ENCODE assay signal across 14 cellular contexts in genomic region chr20:38158701-38159325, GRCh38. TPM values are rescaled to one million over a fixed set of nuclear protein-coding genes. Genes with fewer than 3 reads are reported as not detected.
A peak's percentile ranks its signal among the peaks of the same experiment; 100 is the strongest.
DNase-seq lines count a peak whose midpoint lies in the region; ATAC-seq and TF ChIP-seq lines count a peak whose summit lies in the region.
"Had no signal": no experiment of that assay in that cellular context is flagged by ENCODE, and none has a peak within 500 bp of the region (broad histone marks: within the 10 kb centered on the region; RNA-seq: fewer than 3 reads in every experiment).

No MANE protein-coding gene starts in this region.

- H2BK120ac ChIP-seq in neuronal stem cell (ENCODE audit: low read depth, low read length) = no peak overlapping the region

- ATAC-seq in heart right ventricle (peak; percentile 34 to 84 (median 69)), GM21576 (IDR thresholded peaks at IDR 0.05; ENCODE audit: unreplicated experiment) (no peak), HG02678 (IDR thresholded peaks at IDR 0.05; ENCODE audit: unreplicated experiment) (no peak)
- ATAC-seq: activated CD8-positive, alpha-beta T cell treated with anti-CD3 and anti-CD28 coated beads, Interleukin-2, amount 10 ng/mL, durations not matched to agents 7 days and 5 days had no signal

- H4K20me1 ChIP-seq in BLaER1 = no peaks in the 10 kb centered on the region

- no peaks in the 10 kb centered on the region for H3K79me1 ChIP-seq in neuronal stem cell (ENCODE audit: low read depth, low read length)

- TF ChIP-seq POLR2A in lower leg skin (IDR thresholded peaks at IDR 0.05) = no peak

- H2BK5ac ChIP-seq in neuronal stem cell (ENCODE audit: low read length) = no peak overlapping the region

- H2AK5ac ChIP-seq in neuronal stem cell (ENCODE audit: low read depth, low read length) = peak overlapping the region; percentile 24

- no peaks in the 10 kb centered on the region for H3K36me3 ChIP-seq in BLaER1
- H3K36me3 ChIP-seq in ascending aorta = peaks cover 21 to 25% of the 10 kb centered on the region in 2 donors
- peaks cover 0 to 76% (median 34%) of the 10 kb centered on the region in 9 donors for H3K36me3 ChIP-seq in heart right ventricle
- no peaks in the 10 kb centered on the region for H3K36me3 ChIP-seq in neuronal stem cell (replicated peaks in 1 of 2; ENCODE audit: control insufficient read depth in 2 of 2, insufficient read depth in 2 of 2, low read length in 2 of 2)

- TF ChIP-seq CTCF in ascending aorta (IDR thresholded peaks at IDR 0.05) (no peak), heart right ventricle (IDR thresholded peaks at IDR 0.05) (no peak), lower leg skin (IDR thresholded peaks at IDR 0.05) (no peak)

- H3K4me1 ChIP-seq in BLaER1 (peaks cover 50% of the 10 kb centered on the region), ascending aorta (peaks cover 4 to 31% of the 10 kb centered on the region in 2 donors), heart right ventricle (peaks cover 53 to 100% (median 92%) of the 10 kb centered on the region in 9 donors), neuronal stem cell (ENCODE audit: control insufficient read depth in 2 of 2, insufficient read depth in 1 of 2, low read depth in 1 of 2, low read length in 2 of 2) (peaks cover 4 to 16% of the 10 kb centered on the region in 2 donors)

- no peak overlapping the region for H4K91ac ChIP-seq in neuronal stem cell (ENCODE audit: low read depth, low read length, poor library complexity)

- 29 to 35% methylated on average over 14 of the region's 14 CpGs for WGBS in heart right ventricle, 2 donors
- WGBS in neuronal stem cell (ENCODE audit: extremely low coverage in 2 of 2, insufficient read length in 2 of 2, insufficient replicate concordance in 1 of 2), 2 donors = no CpG with 5 or more reads among the region's 14 CpGs
- WGBS in lower leg skin, 2 donors = 82 to 87% methylated on average over 14 of the region's 14 CpGs

- H2BK12ac ChIP-seq in neuronal stem cell (ENCODE audit: low read length) = no peak overlapping the region

- H3K4me3 ChIP-seq in BLaER1 = no peak overlapping the region
- H3K4me3 ChIP-seq in ascending aorta = no peak overlapping the region
- H3K4me3 ChIP-seq in heart right ventricle = peak overlapping the region in 2 of 10 donors; percentile 6 to 19
- H3K4me3 ChIP-seq in neuronal stem cell (ENCODE audit: low read length in 2 of 2) = no peak overlapping the region
- H3K4me3 ChIP-seq in lower leg skin (ENCODE audit: low read depth, poor library complexity, severe bottlenecking) = no peak overlapping the region
- H3K4me3 ChIP-seq: MG63, testis had no signal

- H3K4me2 ChIP-seq in BLaER1 (peak overlapping the region; percentile 76; the same call in 1 of the 2 replicates), neuronal stem cell (ENCODE audit: insufficient read depth, low read length, poor library complexity, severe bottlenecking) (no peak overlapping the region)

- no peak overlapping the region for H3K4ac ChIP-seq in neuronal stem cell (ENCODE audit: low read length)

- DNase-seq in ascending aorta (ENCODE audit: low spot score in 2 of 2) (peak in 1 of 2 donors; percentile 72), heart right ventricle (peak; percentile 52 to 75), neuronal stem cell (ENCODE audit: low spot score) (no peak), lower leg skin (ENCODE audit: low spot score in 2 of 2) (no peak), SHP77 treated with DMSO at 0.1 percent for 48 hours (lab: John Stamatoyannopoulos, UW) (no peak)
- DNase-seq: activated CD8-positive, alpha-beta T cell treated with anti-CD3 and anti-CD28 coated beads, Interleukin-2, amount 10 ng/mL, durations not matched to agents 7 days and 5 days; activated naive CD4-positive, alpha-beta T cell treated with anti-CD3 and anti-CD28 coated beads, Interleukin-2, amount 10 ng/mL, durations not matched to agents 7 days and 5 days; MG63; retina; T-helper 9 cell; testis had no signal

- peak overlapping the region; percentile 68 for H3K18ac ChIP-seq in neuronal stem cell (ENCODE audit: low read length)

- no peak overlapping the region for H3K9ac ChIP-seq in BLaER1
- no peak overlapping the region for H3K9ac ChIP-seq in neuronal stem cell (ENCODE audit: low read depth, low read length, poor library complexity)

- H4K8ac ChIP-seq in neuronal stem cell (ENCODE audit: low read depth, low read length) = no peak overlapping the region

- no peaks in the 10 kb centered on the region for H3K27me3 ChIP-seq in BLaER1
- no peaks in the 10 kb centered on the region for H3K27me3 ChIP-seq in ascending aorta
- H3K27me3 ChIP-seq in heart right ventricle = no peaks in the 10 kb centered on the region
- H3K27me3 ChIP-seq in neuronal stem cell (ENCODE audit: control insufficient read depth in 3 of 3, insufficient read depth in 3 of 3, low read depth in 1 of 3, low read length in 3 of 3) = peaks cover 0 to 8% (median 0%) of the 10 kb centered on the region in 3 experiments
- H3K27me3 ChIP-seq: MG63, testis had no signal

- no peak overlapping the region for H3K23ac ChIP-seq in neuronal stem cell (ENCODE audit: low read depth, low read length, poor library complexity)

- H3K27ac ChIP-seq in BLaER1 (peak overlapping the region; percentile 38; the same call in 1 of the 2 replicates), ascending aorta (peak overlapping the region; percentile 88 to 89), heart right ventricle (peak overlapping the region; percentile 82 to 96 (median 92)), neuronal stem cell (replicated peaks; ENCODE audit: low read length) (peak overlapping the region; percentile 5)

- H3K14ac ChIP-seq in neuronal stem cell (ENCODE audit: low read length) = no peak overlapping the region

- H3K9me3 ChIP-seq in BLaER1 = no peaks in the 10 kb centered on the region
- H3K9me3 ChIP-seq in ascending aorta = no peaks in the 10 kb centered on the region
- no peaks in the 10 kb centered on the region for H3K9me3 ChIP-seq in heart right ventricle
- H3K9me3 ChIP-seq in neuronal stem cell (replicated peaks in 1 of 2; ENCODE audit: control insufficient read depth in 2 of 2, insufficient read depth in 1 of 2, low read depth in 1 of 2, low read length in 2 of 2) = no peaks in the 10 kb centered on the region
- H3K9me3 ChIP-seq: MG63, testis had no signal

- intact Hi-C loops in ascending aorta (cut with DNase I) (no loop called here), heart right ventricle (cut with DNase I) (no loop called here), lower leg skin (cut with DNase I; ENCODE audit: low total_unique reads) (no loop called here)

- H2BK15ac ChIP-seq in neuronal stem cell (ENCODE audit: low read length) = no peak overlapping the region

- H2AFZ ChIP-seq in neuronal stem cell (ENCODE audit: low read length) = no peak overlapping the region

RNA-seq across cellular contexts. Expression of gene TGM2, which starts 6.3 kb away (rescaled TPM):
- total RNA-seq in ascending aorta = 529 TPM
- 100 to 1,000 TPM; 279 to 993 (median 472) TPM for total RNA-seq in heart right ventricle
- 100 to 1,000 TPM; 146 to 475 TPM for polyA plus RNA-seq in heart right ventricle
- polyA plus RNA-seq in neuronal stem cell (2013, experiment 1 of 2) = 0.46 TPM
- polyA plus RNA-seq in neuronal stem cell (2013, experiment 2 of 2) = 0.39 TPM
- 1 to 10 TPM; 3.7 to 6.2 (median 4.6) TPM for total RNA-seq in lower leg skin

Comparison
In these comparisons a context has a peak if more than half of its experiments do, and no peak if none do; other contexts are left out.
1. H3K27ac ChIP-seq: peak in every context shown above with its lines; median percentile 92 in heart right ventricle; 88 in ascending aorta; 38 in BLaER1; 5 in neuronal stem cell.
2. DNase-seq: peak in heart right ventricle (2 of 2); none in neuronal stem cell (single experiment), lower leg skin (0 of 2) and SHP77 treated with DMSO at 0.1 percent for 48 hours (single experiment).
3. ATAC-seq: peak in heart right ventricle (8 of 8); none in GM21576 (single experiment) and HG02678 (single experiment).
4. RNA of gene TGM2, which starts 6.3 kb away (total RNA-seq): 529 TPM in ascending aorta (single experiment) and 279 to 993 TPM in heart right ventricle; 3.7 to 6.2 TPM in lower leg skin; every median in the first group is over 10 times any median in the second.